ENCODE assay signal across 1 cellular context in the genomic region with DNA sequence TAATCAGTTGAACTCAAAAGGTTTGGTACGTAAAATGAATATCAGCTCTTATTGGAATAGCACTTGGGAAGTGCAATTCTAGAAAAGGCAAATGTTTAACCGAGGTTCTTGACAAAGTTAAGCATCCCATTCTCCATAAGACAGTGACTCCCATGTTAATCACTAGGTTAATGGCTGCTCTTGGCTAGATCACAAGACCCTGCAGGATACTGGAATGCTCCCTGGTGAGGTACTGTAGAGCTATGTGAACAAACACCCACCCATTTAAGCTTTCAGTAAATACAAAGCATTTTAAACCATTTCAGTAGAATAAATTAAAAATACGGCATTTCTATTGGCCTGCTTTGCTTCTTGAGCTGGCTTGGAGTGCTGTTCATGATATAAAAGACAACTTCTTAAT.
TF ChIP-seq lines count a peak whose summit lies in the region.

No MANE protein-coding gene starts in this region.

TF ChIP-seq in GM23338, 12 proteins besides CTCF, POLR2A, EP300 and RAD21 (continued from another document):
- TF ChIP-seq, protein P1, sequence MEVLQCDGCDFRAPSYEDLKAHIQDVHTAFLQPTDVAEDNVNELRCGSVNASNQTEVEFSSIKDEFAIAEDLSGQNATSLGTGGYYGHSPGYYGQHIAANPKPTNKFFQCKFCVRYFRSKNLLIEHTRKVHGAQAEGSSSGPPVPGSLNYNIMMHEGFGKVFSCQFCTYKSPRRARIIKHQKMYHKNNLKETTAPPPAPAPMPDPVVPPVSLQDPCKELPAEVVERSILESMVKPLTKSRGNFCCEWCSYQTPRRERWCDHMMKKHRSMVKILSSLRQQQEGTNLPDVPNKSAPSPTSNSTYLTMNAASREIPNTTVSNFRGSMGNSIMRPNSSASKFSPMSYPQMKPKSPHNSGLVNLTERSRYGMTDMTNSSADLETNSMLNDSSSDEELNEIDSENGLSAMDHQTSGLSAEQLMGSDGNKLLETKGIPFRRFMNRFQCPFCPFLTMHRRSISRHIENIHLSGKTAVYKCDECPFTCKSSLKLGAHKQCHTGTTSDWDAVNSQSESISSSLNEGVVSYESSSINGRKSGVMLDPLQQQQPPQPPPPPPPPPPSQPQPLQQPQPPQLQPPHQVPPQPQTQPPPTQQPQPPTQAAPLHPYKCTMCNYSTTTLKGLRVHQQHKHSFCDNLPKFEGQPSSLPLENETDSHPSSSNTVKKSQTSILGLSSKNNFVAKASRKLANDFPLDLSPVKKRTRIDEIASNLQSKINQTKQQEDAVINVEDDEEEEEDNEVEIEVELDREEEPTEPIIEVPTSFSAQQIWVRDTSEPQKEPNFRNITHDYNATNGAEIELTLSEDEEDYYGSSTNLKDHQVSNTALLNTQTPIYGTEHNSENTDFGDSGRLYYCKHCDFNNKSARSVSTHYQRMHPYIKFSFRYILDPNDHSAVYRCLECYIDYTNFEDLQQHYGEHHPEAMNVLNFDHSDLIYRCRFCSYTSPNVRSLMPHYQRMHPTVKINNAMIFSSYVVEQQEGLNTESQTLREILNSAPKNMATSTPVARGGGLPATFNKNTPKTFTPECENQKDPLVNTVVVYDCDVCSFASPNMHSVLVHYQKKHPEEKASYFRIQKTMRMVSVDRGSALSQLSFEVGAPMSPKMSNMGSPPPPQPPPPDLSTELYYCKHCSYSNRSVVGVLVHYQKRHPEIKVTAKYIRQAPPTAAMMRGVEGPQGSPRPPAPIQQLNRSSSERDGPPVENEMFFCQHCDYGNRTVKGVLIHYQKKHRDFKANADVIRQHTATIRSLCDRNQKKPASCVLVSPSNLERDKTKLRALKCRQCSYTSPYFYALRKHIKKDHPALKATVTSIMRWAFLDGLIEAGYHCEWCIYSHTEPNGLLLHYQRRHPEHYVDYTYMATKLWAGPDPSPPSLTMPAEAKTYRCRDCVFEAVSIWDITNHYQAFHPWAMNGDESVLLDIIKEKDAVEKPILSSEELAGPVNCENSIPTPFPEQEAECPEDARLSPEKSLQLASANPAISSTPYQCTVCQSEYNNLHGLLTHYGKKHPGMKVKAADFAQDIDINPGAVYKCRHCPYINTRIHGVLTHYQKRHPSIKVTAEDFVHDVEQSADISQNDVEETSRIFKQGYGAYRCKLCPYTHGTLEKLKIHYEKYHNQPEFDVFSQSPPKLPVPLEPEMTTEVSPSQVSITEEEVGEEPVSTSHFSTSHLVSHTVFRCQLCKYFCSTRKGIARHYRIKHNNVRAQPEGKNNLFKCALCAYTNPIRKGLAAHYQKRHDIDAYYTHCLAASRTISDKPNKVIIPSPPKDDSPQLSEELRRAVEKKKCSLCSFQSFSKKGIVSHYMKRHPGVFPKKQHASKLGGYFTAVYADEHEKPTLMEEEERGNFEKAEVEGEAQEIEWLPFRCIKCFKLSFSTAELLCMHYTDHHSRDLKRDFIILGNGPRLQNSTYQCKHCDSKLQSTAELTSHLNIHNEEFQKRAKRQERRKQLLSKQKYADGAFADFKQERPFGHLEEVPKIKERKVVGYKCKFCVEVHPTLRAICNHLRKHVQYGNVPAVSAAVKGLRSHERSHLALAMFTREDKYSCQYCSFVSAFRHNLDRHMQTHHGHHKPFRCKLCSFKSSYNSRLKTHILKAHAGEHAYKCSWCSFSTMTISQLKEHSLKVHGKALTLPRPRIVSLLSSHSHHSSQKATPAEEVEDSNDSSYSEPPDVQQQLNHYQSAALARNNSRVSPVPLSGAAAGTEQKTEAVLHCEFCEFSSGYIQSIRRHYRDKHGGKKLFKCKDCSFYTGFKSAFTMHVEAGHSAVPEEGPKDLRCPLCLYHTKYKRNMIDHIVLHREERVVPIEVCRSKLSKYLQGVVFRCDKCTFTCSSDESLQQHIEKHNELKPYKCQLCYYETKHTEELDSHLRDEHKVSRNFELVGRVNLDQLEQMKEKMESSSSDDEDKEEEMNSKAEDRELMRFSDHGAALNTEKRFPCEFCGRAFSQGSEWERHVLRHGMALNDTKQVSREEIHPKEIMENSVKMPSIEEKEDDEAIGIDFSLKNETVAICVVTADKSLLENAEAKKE (CRISPR knock-in tag; IDR thresholded peaks at IDR 0.05) = no peak
- TF ChIP-seq, protein P2, sequence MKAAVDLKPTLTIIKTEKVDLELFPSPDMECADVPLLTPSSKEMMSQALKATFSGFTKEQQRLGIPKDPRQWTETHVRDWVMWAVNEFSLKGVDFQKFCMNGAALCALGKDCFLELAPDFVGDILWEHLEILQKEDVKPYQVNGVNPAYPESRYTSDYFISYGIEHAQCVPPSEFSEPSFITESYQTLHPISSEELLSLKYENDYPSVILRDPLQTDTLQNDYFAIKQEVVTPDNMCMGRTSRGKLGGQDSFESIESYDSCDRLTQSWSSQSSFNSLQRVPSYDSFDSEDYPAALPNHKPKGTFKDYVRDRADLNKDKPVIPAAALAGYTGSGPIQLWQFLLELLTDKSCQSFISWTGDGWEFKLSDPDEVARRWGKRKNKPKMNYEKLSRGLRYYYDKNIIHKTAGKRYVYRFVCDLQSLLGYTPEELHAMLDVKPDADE (IDR thresholded peaks at IDR 0.05) = no peak
- no peak for TF ChIP-seq STAT1 (IDR thresholded peaks at IDR 0.05; ENCODE audit: unreplicated experiment)
- TF ChIP-seq POLR2AphosphoS5 (IDR thresholded peaks at IDR 0.05; ENCODE audit: low read depth) = no peak
- TF ChIP-seq JUNB (IDR thresholded peaks at IDR 0.05; ENCODE audit: unreplicated experiment) = no peak
- TF ChIP-seq EZH2phosphoT487 (IDR thresholded peaks at IDR 0.05; ENCODE audit: unreplicated experiment) = no peak
- no peak for TF ChIP-seq EZH2 (IDR thresholded peaks at IDR 0.05; ENCODE audit: low read depth, unreplicated experiment)
